In genomic region chr11:32259641-32260081, GRCh38 we compare ENCODE assay signal across 8 cellular contexts.
DNase-seq lines count a peak whose midpoint lies in the region; ATAC-seq and TF ChIP-seq lines count a peak whose summit lies in the region.

No MANE protein-coding gene starts in this region.

- H3K4me3 Mint-ChIP-seq in endothelial cell (ENCODE audit: unreplicated experiment), result no peak overlapping the region

- H3K27me3 ChIP-seq in testis, result no peaks in the 10 kb centered on the region

- peaks cover 2% of the 10 kb centered on the region for H3K4me1 Mint-ChIP-seq in endothelial cell (ENCODE audit: unreplicated experiment)

- no peaks in the 10 kb centered on the region for H3K36me3 Mint-ChIP-seq in endothelial cell (ENCODE audit: low read depth, unreplicated experiment)

- ATAC-seq in GM19467 (IDR thresholded peaks at IDR 0.05; ENCODE audit: unreplicated experiment) (peak; percentile 89), HG03439 (IDR thresholded peaks at IDR 0.05; ENCODE audit: unreplicated experiment) (peak; percentile 95)

- DNase-seq in GM10248 (ENCODE audit: extremely low spot score) (peak; percentile 36), amniotic epithelial cell (ENCODE audit: low read depth) (peak; percentile 85), testis (peak; percentile 21), kidney glomerular epithelial cell (lab: John Stamatoyannopoulos, UW) (no peak), DMS153 treated with DMSO at 0.1 percent for 48 hours (lab: John Stamatoyannopoulos, UW; ENCODE audit: unreplicated experiment) (no peak), endothelial cell (ENCODE audit: low spot score) (no peak)

- no peaks in the 10 kb centered on the region for H3K36me3 ChIP-seq in testis (ENCODE audit: low read depth, missing control alignments)

- H3K9me3 Mint-ChIP-seq in endothelial cell (ENCODE audit: unreplicated experiment), result no peaks in the 10 kb centered on the region

- H3K4me3 ChIP-seq in testis, result no peak overlapping the region

- H3K27me3 Mint-ChIP-seq in endothelial cell (ENCODE audit: unreplicated experiment), result peaks cover 3% of the 10 kb centered on the region

- POLR2A ChIA-PET in GM10248 (lab: Yijun Ruan, JAX), result no interaction called here

- TF ChIP-seq CTCF in GM10248 (IDR thresholded peaks at IDR 0.05; ENCODE audit: control extremely low read depth, extremely low read depth, low read depth, missing control alignments) (no peak), testis (IDR thresholded peaks at IDR 0.05) (no peak), endothelial cell (IDR thresholded peaks at IDR 0.05; ENCODE audit: unreplicated experiment) (no peak)

- no peak overlapping the region for H3K27ac ChIP-seq in testis

- intact Hi-C loops in testis (cut with DNase I; ENCODE audit: low total_unique reads), result no loop called here

- no peak overlapping the region for H3K27ac Mint-ChIP-seq in endothelial cell (ENCODE audit: unreplicated experiment)

- H3K9me3 ChIP-seq in testis, result no peaks in the 10 kb centered on the region

- WGBS in testis, 2 donors, result 27% methylated on average over 3 of the region's 3 CpGs

- CTCF ChIA-PET in GM10248 (lab: Yijun Ruan, JAX), result interaction anchor here (1.2 to 2.7 kb wide), 6 partner anchors 8 to 221 kb away, joined by 3 to 11 read pairs (median 4); no protein-coding TSS in a partner anchor

- H3K4me1 ChIP-seq in testis, result no peaks in the 10 kb centered on the region

- no peak for TF ChIP-seq POLR2A in testis (IDR thresholded peaks at IDR 0.05)

Comparison
In these comparisons a context has a peak if more than half of its experiments do, and no peak if none do; other contexts are left out.
1. DNase-seq: peak in GM10248 (single experiment), amniotic epithelial cell (single experiment) and testis (single experiment); none in kidney glomerular epithelial cell (single experiment), DMS153 treated with DMSO at 0.1 percent for 48 hours (single experiment) and endothelial cell (single experiment).